Comparison of ENCODE assay signal across 8 cellular contexts in genomic region chr19:33376423-33376822, GRCh38. TPM values are rescaled to one million over a fixed set of nuclear protein-coding genes. Genes with fewer than 3 reads are reported as not detected.
DNase-seq lines count a peak whose midpoint lies in the region; FAIRE-seq and TF ChIP-seq lines count a peak whose summit lies in the region.

No MANE protein-coding gene starts in this region.

- H3K27ac ChIP-seq in keratinocyte (ENCODE audit: control insufficient read depth, insufficient read depth, low read length) = peak overlapping the region; percentile 96
- peak overlapping the region; percentile 83 for H3K27ac ChIP-seq in subcutaneous abdominal adipose tissue (ENCODE audit: low read depth, low read length)

- peaks cover 70% of the 10 kb centered on the region for H3K79me2 ChIP-seq in keratinocyte (ENCODE audit: control insufficient read depth, insufficient read depth, low read length)

- peaks cover 25% of the 10 kb centered on the region for H4K20me1 ChIP-seq in keratinocyte (ENCODE audit: control insufficient read depth, extremely low read depth, insufficient read depth, low read length)

- peak overlapping the region; percentile 88 for H3K4me2 ChIP-seq in keratinocyte (ENCODE audit: control insufficient read depth, extremely low read depth, insufficient read depth, low read depth, low read length)

- peaks cover 0 to 32% of the 10 kb centered on the region in 2 experiments for H3K36me3 ChIP-seq in keratinocyte (ENCODE audit: control insufficient read depth in 2 of 2, extremely low read depth in 1 of 2, insufficient read depth in 2 of 2, low read length in 2 of 2)
- peaks cover 0 to 14% (median 12%) of the 10 kb centered on the region in 5 donors for H3K36me3 ChIP-seq in subcutaneous abdominal adipose tissue (ENCODE audit: control insufficient read depth in 5 of 5, insufficient read depth in 5 of 5, low read length in 5 of 5)

- DNase-seq in HS-27A (ENCODE audit: low read depth) (peak; percentile 82), amniotic stem cell (lab: John Stamatoyannopoulos, UW) (peak; percentile 16), keratinocyte (ENCODE audit: low read depth, low spot score) (peak; percentile 55), DMS114 treated with DMSO at 0.1 percent for 48 hours (lab: John Stamatoyannopoulos, UW; ENCODE audit: unreplicated experiment) (no peak), GM13977 (ENCODE audit: low spot score) (no peak)
- DNase-seq in activated effector memory CD4-positive, alpha-beta T cell treated with Interleukin-2 at 50 U/mL for 16 hours = no peak
- no peak for DNase-seq in activated CD4-positive, CD25-positive, alpha-beta regulatory T cell treated with anti-CD3 and anti-CD28 coated beads, Interleukin-2, amount 50 U/mL, for 72 hours

- H3K9me1 ChIP-seq in keratinocyte (ENCODE audit: control insufficient read depth, extremely low read depth, insufficient read depth, low read length) = peaks cover 7% of the 10 kb centered on the region

- dilution Hi-C loops in keratinocyte (cut with MboI; ENCODE audit: extremely low pct_ligation_motif_present, low sequenced_read_pairs) = no loop called here

- in situ Hi-C loops in GM13977 (cut with MboI; ENCODE audit: low pct_unique_long_range_greater_than_20kb, low sequenced_read_pairs, unreplicated experiment) = no loop called here

- TF ChIP-seq CTCF in keratinocyte (optimal IDR thresholded peaks at IDR 0.05 in 1 of 3, IDR thresholded peaks at IDR 0.05 in 1 of 3, conservative IDR thresholded peaks at IDR 0.05 in 1 of 3; ENCODE audit: extremely low read depth in 1 of 3, insufficient read depth in 2 of 3, low read length in 3 of 3) = no peak
- no peak for TF ChIP-seq CTCF in GM13977 (IDR thresholded peaks at IDR 0.05; ENCODE audit: extremely low read depth, insufficient read depth, missing control alignments)

- H3K9me3 ChIP-seq in keratinocyte (ENCODE audit: control insufficient read depth, low read depth, low read length) (no peaks in the 10 kb centered on the region), subcutaneous abdominal adipose tissue (ENCODE audit: control insufficient read depth in 5 of 5, low read length in 5 of 5) (no peaks in the 10 kb centered on the region)

- H3K4me3 ChIP-seq in keratinocyte (ENCODE audit: control insufficient read depth in 2 of 3, extremely low read depth in 1 of 3, insufficient read depth in 2 of 3, low read depth in 1 of 3, low read length in 3 of 3) (peak overlapping the region in 2 of 3 experiments; percentile 42 to 43), subcutaneous abdominal adipose tissue (ENCODE audit: low read depth in 1 of 5, low read length in 5 of 5) (no peak overlapping the region)

- H3K4me1 ChIP-seq in keratinocyte (ENCODE audit: control insufficient read depth, extremely low read depth, insufficient read depth, low read length) (peaks cover 41% of the 10 kb centered on the region), subcutaneous abdominal adipose tissue (ENCODE audit: control insufficient read depth in 5 of 5, insufficient read depth in 5 of 5, low read length in 5 of 5) (peaks cover 3 to 63% (median 57%) of the 10 kb centered on the region in 5 donors)

- peak; percentile 75 for FAIRE-seq in keratinocyte (lab: Jason Lieb, UNC)

- peak overlapping the region; percentile 54 for H3K9ac ChIP-seq in keratinocyte (ENCODE audit: control insufficient read depth, extremely low read depth, insufficient read depth, low read length)
- peak overlapping the region in 1 of 5 donors; percentile 44 for H3K9ac ChIP-seq in subcutaneous abdominal adipose tissue (ENCODE audit: low read length in 5 of 5)

- H2AFZ ChIP-seq in keratinocyte (ENCODE audit: control insufficient read depth, low read length) = no peak overlapping the region

- H3K27me3 ChIP-seq in keratinocyte (ENCODE audit: control insufficient read depth, extremely low read depth, insufficient read depth, low read length) = no peaks in the 10 kb centered on the region
- H3K27me3 ChIP-seq in subcutaneous abdominal adipose tissue (ENCODE audit: control insufficient read depth in 5 of 5, insufficient read depth in 4 of 5, low read length in 5 of 5) = no peaks in the 10 kb centered on the region

RNA-seq across cellular contexts. Expression of gene CEBPG, which starts 2.9 kb away (rescaled TPM):
- polyA plus RNA-seq in keratinocyte = 20.4 to 31.9 TPM (median 22.4 TPM) in 3 replicates
- 41.5 TPM for polyA plus RNA-seq in keratinocyte (2011; ENCODE audit: low read depth)
- polyA plus RNA-seq in keratinocyte (2011; cell fraction: cytosol; rRNA removed) = 17.4 and 26.2 TPM in 2 replicates
- 17.8 and 21.8 TPM in 2 replicates for polyA plus RNA-seq in keratinocyte (2011; cell fraction: nucleus; rRNA removed)
- polyA plus RNA-seq in keratinocyte (2012; ENCODE audit: low replicate concordance) = 20.3 and 41.2 TPM in 2 replicates
- polyA minus RNA-seq in keratinocyte = 6.0 to 24.1 TPM (median 14.7 TPM) in 3 replicates
- 17.3 TPM for polyA minus RNA-seq in keratinocyte (2011; cell fraction: cytosol; rRNA and poly(A)+ RNA removed)
- polyA minus RNA-seq in keratinocyte (2011; cell fraction: nucleus; rRNA and poly(A)+ RNA removed) = 6.8 and 11.9 TPM in 2 replicates

Comparison
In these comparisons a context has a peak if more than half of its experiments do, and no peak if none do; other contexts are left out.
1. DNase-seq: peak in HS-27A (single experiment), amniotic stem cell (single experiment) and keratinocyte (single experiment); none in DMS114 treated with DMSO at 0.1 percent for 48 hours (single experiment), activated effector memory CD4-positive, alpha-beta T cell treated with Interleukin-2 at 50 U/mL for 16 hours (single experiment), GM13977 (single experiment) and activated CD4-positive, CD25-positive, alpha-beta regulatory T cell treated with anti-CD3 and anti-CD28 coated beads, Interleukin-2, amount 50 U/mL, for 72 hours (single experiment).
2. H3K4me3 ChIP-seq: peak in keratinocyte (2 of 3); none in subcutaneous abdominal adipose tissue (0 of 5).